Comparison of ENCODE assay signal across 1 cellular context in the genomic region with DNA sequence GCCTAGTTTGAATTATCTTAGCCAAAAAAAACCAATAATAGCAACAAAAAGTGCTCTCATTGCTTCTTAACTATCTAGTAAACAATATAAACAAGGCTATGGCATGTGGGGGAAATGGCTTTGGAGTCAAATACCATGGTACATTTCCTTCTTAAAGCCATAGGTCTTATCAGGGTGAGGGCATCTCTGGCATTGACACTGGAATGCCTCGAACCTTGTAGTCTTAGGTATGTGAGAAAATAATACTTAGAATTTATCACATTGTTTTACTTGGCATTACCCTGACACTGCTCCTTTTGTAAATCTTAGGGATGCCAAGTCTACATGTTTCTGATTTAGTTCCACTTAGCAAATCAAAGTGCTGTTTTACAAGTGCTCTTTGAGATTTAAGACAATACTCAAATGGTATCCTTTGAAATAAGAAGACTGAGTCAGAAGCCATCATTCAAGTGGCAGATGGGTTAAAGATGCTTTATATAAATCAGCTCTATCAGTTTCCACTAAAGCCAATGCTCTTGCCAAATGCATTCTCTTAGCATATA.
TF ChIP-seq lines count a peak whose summit lies in the region.

No MANE protein-coding gene starts in this region.

TF ChIP-seq in SK-N-SH, 30 proteins besides CTCF, POLR2A, EP300 and RAD21 (continued from another document):
- TF ChIP-seq, protein P1, sequence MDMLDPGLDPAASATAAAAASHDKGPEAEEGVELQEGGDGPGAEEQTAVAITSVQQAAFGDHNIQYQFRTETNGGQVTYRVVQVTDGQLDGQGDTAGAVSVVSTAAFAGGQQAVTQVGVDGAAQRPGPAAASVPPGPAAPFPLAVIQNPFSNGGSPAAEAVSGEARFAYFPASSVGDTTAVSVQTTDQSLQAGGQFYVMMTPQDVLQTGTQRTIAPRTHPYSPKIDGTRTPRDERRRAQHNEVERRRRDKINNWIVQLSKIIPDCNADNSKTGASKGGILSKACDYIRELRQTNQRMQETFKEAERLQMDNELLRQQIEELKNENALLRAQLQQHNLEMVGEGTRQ (IDR thresholded peaks at IDR 0.05; ENCODE audit: borderline replicate concordance, low read depth, low read length): no peak
